Comparison of ENCODE assay signal across 22 cellular contexts in genomic region chr2:107285621-107286303, GRCh38.
"Had no signal": no experiment of that assay in that cellular context is flagged by ENCODE, and none has a peak within 500 bp of the region (broad histone marks: within the 10 kb centered on the region; RNA-seq: fewer than 3 reads in every experiment).

No MANE protein-coding gene starts in this region.

- ATAC-seq: heart left ventricle; naive thymus-derived CD4-positive, alpha-beta T cell; stimulated activated naive B cell treated with anti-CD40 and anti-IgM and Interleukin-4, amounts not matched to agents 10 μg/mL and 1 μg/mL and 100 μg/mL, for 72 hours; stimulated activated naive CD8-positive, alpha-beta T cell treated with anti-CD3 and anti-CD28 coated beads, Interleukin-15, amount 100 ng/mL, for 72 hours had no signal

- H2AFZ ChIP-seq: parathyroid adenoma had no signal

- H3K4me1 ChIP-seq: heart left ventricle, parathyroid adenoma, prostate gland, sigmoid colon, testis, tibial nerve had no signal

- H3K79me2 ChIP-seq: parathyroid adenoma had no signal

- H3K9me3 ChIP-seq: heart left ventricle, prostate gland, sigmoid colon, testis, tibial nerve had no signal

- H3K9ac ChIP-seq: parathyroid adenoma had no signal

- H3K27me3 ChIP-seq: heart left ventricle, sigmoid colon, testis, tibial nerve had no signal

- H3K4me3 ChIP-seq: coronary artery, heart left ventricle, prostate gland, sigmoid colon, skin epidermis, testis, tibial nerve had no signal

- DNase-seq: effector CD4-positive, alpha-beta T cell; endodermal cell; erythroblast; foreskin melanocyte; heart left ventricle; hippocampal formation; kidney glomerular epithelial cell; mesendoderm; naive thymus-derived CD4-positive, alpha-beta T cell; nephron progenitor cell; retina; sigmoid colon; stimulated activated CD4-positive, alpha-beta T cell treated with anti-CD3 and anti-CD28 coated beads, Interleukin-2, amount 100 ng/mL, for 24 hours; stimulated activated CD4-positive, alpha-beta T cell treated with anti-CD3 and anti-CD28 coated beads, Interleukin-4, amount 100 ng/mL, for 4 hours; stimulated activated naive B cell treated with anti-CD40 and anti-IgM and Interleukin-4, amounts not matched to agents 10 μg/mL and 1 μg/mL and 100 μg/mL, for 72 hours; stimulated activated naive CD8-positive, alpha-beta T cell treated with anti-CD3 and anti-CD28 coated beads, Interleukin-15, amount 100 ng/mL, for 72 hours; testis had no signal

- H3K36me3 ChIP-seq: heart left ventricle, prostate gland, sigmoid colon, tibial nerve had no signal
